ENCODE assay signal across 18 cellular contexts in genomic region chr3:195718477-195718984, GRCh38. TPM values are rescaled to one million over a fixed set of nuclear protein-coding genes. Genes with fewer than 3 reads are reported as not detected.
DNase-seq lines count a peak whose midpoint lies in the region; ATAC-seq, FAIRE-seq and TF ChIP-seq lines count a peak whose summit lies in the region.
"Had no signal": no experiment of that assay in that cellular context is flagged by ENCODE, and none has a peak within 500 bp of the region (broad histone marks: within the 10 kb centered on the region; RNA-seq: fewer than 3 reads in every experiment).

No MANE protein-coding gene starts in this region.

- H3K36me3 ChIP-seq in right lobe of liver (peaks cover 0 to 11% (median 0%) of the 10 kb centered on the region in 4 donors), HepG2 (replicated peaks in 1 of 2; ENCODE audit: control insufficient read depth in 1 of 2, insufficient read depth in 2 of 2, low read length in 2 of 2) (no peaks in the 10 kb centered on the region), K562 (ENCODE audit: control insufficient read depth, insufficient read depth, low read length) (no peaks in the 10 kb centered on the region), BE2C (no peaks in the 10 kb centered on the region)
- H3K36me3 ChIP-seq: HAP-1, SJCRH30 had no signal

- peak overlapping the region; percentile 30 for H3K27ac Mint-ChIP-seq in mesothelial cell of epicardium
- H3K27ac Mint-ChIP-seq in type B pancreatic cell: peak overlapping the region; percentile 100

- no peak for ATAC-seq in right lobe of liver
- no peak for ATAC-seq in HepG2
- ATAC-seq in K562: no peak

- H3K4me2 ChIP-seq in HepG2 (ENCODE audit: low read depth, low read length): no peak overlapping the region
- H3K4me2 ChIP-seq in K562 (ENCODE audit: insufficient read depth, low read length): no peak overlapping the region
- H3K4me2 ChIP-seq: BLaER1 treated with 17β-estradiol and CSF1 and Interleukin-3, amounts not matched to agents 10 nM and 100 nM had no signal

- H3K4me1 Mint-ChIP-seq in mesothelial cell of epicardium: peaks cover 19% of the 10 kb centered on the region
- H3K4me1 Mint-ChIP-seq in type B pancreatic cell (ENCODE audit: unreplicated experiment): peaks cover 23% of the 10 kb centered on the region

- H3K27ac ChIP-seq in right lobe of liver (peak overlapping the region in 1 of 3 donors; percentile 2), HepG2 (ENCODE audit: extremely low read length, insufficient read depth, low read length) (no peak overlapping the region), K562 (ENCODE audit: extremely low read depth, low read depth, low read length) (no peak overlapping the region)
- H3K27ac ChIP-seq: BLaER1 treated with 17β-estradiol and CSF1 and Interleukin-3, amounts not matched to agents 10 nM and 100 nM; RWPE1; SJCRH30 had no signal

- intact Hi-C loops in right lobe of liver (cut with DNase I) (no loop called here), HepG2 (cut with micrococcal nuclease; ENCODE audit: unreplicated experiment) (no loop called here), K562 (cut with micrococcal nuclease) (loop anchor here (10.0 kb wide), 2 partner anchors 174 to 476 kb away; partner anchors contain the start of gene PPP1R2)

- H3K9me3 ChIP-seq in right lobe of liver (no peaks in the 10 kb centered on the region), HepG2 (ENCODE audit: low read length) (no peaks in the 10 kb centered on the region), K562 (replicated peaks; ENCODE audit: control insufficient read depth, insufficient read depth, low read depth, low read length) (no peaks in the 10 kb centered on the region), BE2C (no peaks in the 10 kb centered on the region)
- H3K9me3 ChIP-seq: SJCRH30 had no signal

- H3K4me1 ChIP-seq in right lobe of liver (peaks cover 0 to 19% (median 4%) of the 10 kb centered on the region in 4 donors), HepG2 (ENCODE audit: insufficient read depth, low read length) (peaks cover 36% of the 10 kb centered on the region), K562 (replicated peaks in 1 of 2; ENCODE audit: control insufficient read depth in 2 of 2, insufficient read depth in 2 of 2, low read length in 2 of 2) (peaks cover 0 to 5% of the 10 kb centered on the region in 2 experiments; a peak in 3 of 5 replicates), BE2C (no peaks in the 10 kb centered on the region)
- H3K4me1 ChIP-seq: HAP-1, SJCRH30 had no signal

- H3K4me3 Mint-ChIP-seq in mesothelial cell of epicardium (no peak overlapping the region), type B pancreatic cell (peak overlapping the region; percentile 4)

- TF ChIP-seq CTCF in right lobe of liver (IDR thresholded peaks at IDR 0.05) (no peak), HepG2 (CRISPR knock-in tag; IDR thresholded peaks at IDR 0.05) (no peak), K562 (IDR thresholded peaks at IDR 0.05 in 2 of 3, conservative IDR thresholded peaks at IDR 0.05 in 1 of 3; ENCODE audit: insufficient read depth in 2 of 3, low read depth in 1 of 3, low read length in 3 of 3) (no peak), mesothelial cell of epicardium (IDR thresholded peaks at IDR 0.05; ENCODE audit: unreplicated experiment) (no peak), type B pancreatic cell (conservative IDR thresholded peaks at IDR 0.05) (no peak), BE2C (IDR thresholded peaks at IDR 0.05; ENCODE audit: low read depth, low read length) (no peak)

- H3K27me3 Mint-ChIP-seq in mesothelial cell of epicardium (ENCODE audit: low read depth) (no peaks in the 10 kb centered on the region), type B pancreatic cell (no peaks in the 10 kb centered on the region)

- 92% methylated on average over 7 of the region's 7 CpGs for WGBS in right lobe of liver (ENCODE audit: insufficient coverage, low coverage, low lambda C conversion rate, missing lambda C conversion rate)
- WGBS in HepG2 (ENCODE audit: low lambda C conversion rate): 22% methylated on average over 7 of the region's 7 CpGs
- 3% methylated on average over 7 of the region's 7 CpGs for WGBS in K562 (ENCODE audit: insufficient coverage, low coverage, missing lambda C conversion rate)

- FAIRE-seq in HepG2 (lab: Jason Lieb, UNC) (no peak), K562 (lab: Jason Lieb, UNC) (no peak)

- in situ Hi-C loops in HepG2 (cut with HindIII; ENCODE audit: extremely low pct_ligation_motif_present, low pct_unique_long_range_greater_than_20kb) (no loop called here), K562 (cut with MboI) (loop anchor here (5.0 to 25.0 kb wide), 3 partner anchors 101 to 794 kb away; partner anchors contain the start of genes RNF168, SLC51A, SMCO1 and ZDHHC19)

- H3K9me1 ChIP-seq in K562 (ENCODE audit: control insufficient read depth, insufficient read depth, low read length): no peaks in the 10 kb centered on the region

- H3K9me3 Mint-ChIP-seq in mesothelial cell of epicardium (peaks cover 7% of the 10 kb centered on the region), type B pancreatic cell (peaks cover 11% of the 10 kb centered on the region)

- peak in 2 of 3 donors; percentile 2 to 8 for DNase-seq in right lobe of liver
- DNase-seq in HepG2 (ENCODE audit: low spot score): no peak
- DNase-seq in K562 (ENCODE audit: extremely low read depth in 1 of 4, low spot score in 3 of 4): no peak
- no peak for DNase-seq in mesothelial cell of epicardium (ENCODE audit: low spot score in 2 of 2, unreplicated experiment in 2 of 2)
- DNase-seq in type B pancreatic cell (ENCODE audit: extremely low spot score, unreplicated experiment): no peak
- DNase-seq in BE2C: no peak
- DNase-seq in amniotic stem cell (lab: John Stamatoyannopoulos, UW): no peak
- no peak for DNase-seq in T-helper 2 cell
- DNase-seq: DMS153, KBM-7, NCI-H1417 treated with DMSO at 0.1 percent for 48 hours, NCI-H2029, NCI-H2171, NCI-H446 treated with DMSO at 0.1 percent for 48 hours, SJCRH30 had no signal

- BruUV-seq in HepG2 (replicated peaks; lab: Mats Ljungman, UMichigan) (no TSS peak), K562 (replicated peaks; lab: Mats Ljungman, UMichigan) (no TSS peak)

- H2AFZ ChIP-seq in HepG2 (ENCODE audit: low read length) (no peak overlapping the region), K562 (ENCODE audit: low read depth, low read length) (no peak overlapping the region)

- H3K27me3 ChIP-seq in right lobe of liver (no peaks in the 10 kb centered on the region), HepG2 (ENCODE audit: control insufficient read depth in 1 of 2, insufficient read depth in 2 of 2, low read length in 2 of 2) (no peaks in the 10 kb centered on the region; a peak in 1 of 5 replicates), K562 (ENCODE audit: control insufficient read depth in 2 of 2, insufficient read depth in 2 of 2, low read length in 2 of 2) (peaks cover 30 to 40% of the 10 kb centered on the region in 2 experiments), BE2C (peaks cover 9% of the 10 kb centered on the region)
- H3K27me3 ChIP-seq: BLaER1 treated with 17β-estradiol and CSF1 and Interleukin-3, amounts not matched to agents 10 nM and 100 nM had no signal

- TF ChIP-seq RAD21 in HepG2 (CRISPR knock-in tag; IDR thresholded peaks at IDR 0.05) (no peak), K562 (CRISPR knock-in tag; conservative IDR thresholded peaks at IDR 0.05 in 1 of 2, IDR thresholded peaks at IDR 0.05 in 1 of 2) (no peak)

- no peak for TF ChIP-seq POLR2A in right lobe of liver (IDR thresholded peaks at IDR 0.05)
- TF ChIP-seq POLR2A in HepG2 (IDR thresholded peaks at IDR 0.05; ENCODE audit: insufficient read depth in 1 of 2, low read depth in 2 of 2, low read length in 2 of 2): no peak
- TF ChIP-seq POLR2A in K562 (conservative IDR thresholded peaks at IDR 0.05): no peak

- H4K20me1 ChIP-seq in HepG2 (ENCODE audit: insufficient read depth, low read length) (no peaks in the 10 kb centered on the region), K562 (replicated peaks; ENCODE audit: control insufficient read depth, insufficient read depth, low read length) (no peaks in the 10 kb centered on the region; the same call in 1 of the 2 replicates)
- H4K20me1 ChIP-seq: BLaER1 treated with 17β-estradiol and CSF1 and Interleukin-3, amounts not matched to agents 10 nM and 100 nM had no signal

- H3K4me3 ChIP-seq in right lobe of liver: no peak overlapping the region
- no peak overlapping the region for H3K4me3 ChIP-seq in HepG2 (replicated peaks in 1 of 3; ENCODE audit: insufficient read depth in 1 of 3, low read depth in 2 of 3, low read length in 3 of 3)
- no peak overlapping the region for H3K4me3 ChIP-seq in K562
- no peak overlapping the region for H3K4me3 ChIP-seq in BE2C (ENCODE audit: low read depth, low read length)
- H3K4me3 ChIP-seq: BLaER1 treated with 17β-estradiol and CSF1 and Interleukin-3, amounts not matched to agents 10 nM and 100 nM; HAP-1; SJCRH30 had no signal

- CTCF ChIA-PET in HepG2 (lab: Yijun Ruan, JAX; ENCODE audit: low intra/inter-chr PET ratio, low total read pairs): interaction anchor here (0.6 kb wide), 1 partner anchor 824 kb away, joined by 3 read pairs; no protein-coding TSS in a partner anchor
- CTCF ChIA-PET in K562 (lab: Yijun Ruan, JAX; ENCODE audit: low intra/inter-chr PET ratio): no interaction called here

- peaks cover 16% of the 10 kb centered on the region for H3K36me3 Mint-ChIP-seq in mesothelial cell of epicardium
- peaks cover 17% of the 10 kb centered on the region for H3K36me3 Mint-ChIP-seq in type B pancreatic cell

- POLR2A ChIA-PET in HepG2 (lab: Yijun Ruan, JAX): no interaction called here
- POLR2A ChIA-PET in K562 (lab: Yijun Ruan, JAX): interaction anchor here (0.6 to 3.2 kb wide), 10 partner anchors 9 to 197 kb away, joined by 3 to 24 read pairs (median 4); no protein-coding TSS in a partner anchor

- H3K79me2 ChIP-seq in HepG2 (ENCODE audit: insufficient read depth, low read length) (no peaks in the 10 kb centered on the region), K562 (ENCODE audit: control insufficient read depth, insufficient read depth, low read length) (no peaks in the 10 kb centered on the region)

- TF ChIP-seq EP300 in HepG2 (IDR thresholded peaks at IDR 0.05; ENCODE audit: low read depth in 2 of 2, low read length in 2 of 2): no peak
- TF ChIP-seq EP300 in HepG2 (CRISPR knock-in tag; IDR thresholded peaks at IDR 0.05; ENCODE audit: borderline replicate concordance): no peak
- TF ChIP-seq EP300 in K562 (IDR thresholded peaks at IDR 0.05; ENCODE audit: low read length): no peak

- H3K9ac ChIP-seq in HepG2 (ENCODE audit: insufficient read depth, low read depth, low read length): no peak overlapping the region
- no peak overlapping the region; a peak in 1 of 4 replicates for H3K9ac ChIP-seq in K562 (ENCODE audit: insufficient read depth in 1 of 2, low read depth in 2 of 2, low read length in 2 of 2)
- H3K9ac ChIP-seq: BLaER1 treated with 17β-estradiol and CSF1 and Interleukin-3, amounts not matched to agents 10 nM and 100 nM had no signal

RNA-seq across cellular contexts. Expression of gene MUC20, which starts 2.2 kb away (rescaled TPM):
- 10 to 100 TPM in 4 of 6 experiments, 1 to 10 TPM in 2; 1.9 to 40.7 (median 22.6) TPM for total RNA-seq in right lobe of liver
- 0.24 TPM in 1 of 2 replicates, not detected in the other for total RNA-seq in HepG2 (2016; rRNA removed; fragmentation: Illumina TruSeq; extraction: Trizol)
- not detected in 2 replicates for total RNA-seq in HepG2 (2016; cell fraction: cytosol; rRNA removed; fragmentation: Illumina TruSeq; extraction: Trizol; ENCODE audit: low read depth)
- 0.09 TPM in 1 of 2 replicates, not detected in the other for total RNA-seq in HepG2 (2016; cell fraction: insoluble cytoplasmic fraction; rRNA removed; fragmentation: Illumina TruSeq; extraction: Trizol)
- not detected in 2 replicates for total RNA-seq in HepG2 (2016; cell fraction: membrane; rRNA removed; fragmentation: Illumina TruSeq; extraction: Trizol)
- total RNA-seq in HepG2 (2016; cell fraction: nucleus; rRNA removed; fragmentation: Illumina TruSeq; extraction: Trizol): 0.34 TPM in 1 of 2 replicates, not detected in the other
- 0.83 and 1.2 TPM in 2 replicates for polyA plus RNA-seq in HepG2 (2011; rRNA removed)
- polyA plus RNA-seq in HepG2 (2011; cell fraction: cytosol; rRNA removed): 0.35 and 0.39 TPM in 2 replicates
- 4.6 and 6.0 TPM in 2 replicates for polyA plus RNA-seq in HepG2 (2011; cell fraction: nucleus; rRNA removed)
- polyA plus RNA-seq in HepG2 (2012): 1.5 and 1.9 TPM in 2 replicates
- 0.11 TPM in 1 of 2 replicates, not detected in the other for polyA plus RNA-seq in HepG2 (2016; cell fraction: cytosol; fragmentation: Illumina TruSeq; extraction: Trizol; ENCODE audit: low read depth)
- 0.23 TPM in 1 of 2 replicates, not detected in the other for polyA plus RNA-seq in HepG2 (2016; cell fraction: insoluble cytoplasmic fraction; fragmentation: Illumina TruSeq; extraction: Trizol; ENCODE audit: low read depth)
- polyA plus RNA-seq in HepG2 (2016; cell fraction: membrane; fragmentation: Illumina TruSeq; extraction: Trizol; ENCODE audit: low read depth): 0.16 and 0.24 TPM in 2 replicates
- polyA plus RNA-seq in HepG2 (2016; cell fraction: nucleus; fragmentation: Illumina TruSeq; extraction: Trizol; ENCODE audit: insufficient read depth, low read depth): 0.79 and 1.7 TPM in 2 replicates
- 0.23 and 0.48 TPM in 2 replicates for polyA minus RNA-seq in HepG2 (2011; rRNA and poly(A)+ RNA removed; ENCODE audit: low replicate concordance)
- polyA minus RNA-seq in HepG2 (2011; cell fraction: cytosol; rRNA and poly(A)+ RNA removed): not detected in 2 replicates
- 1.2 TPM in 1 of 2 replicates, not detected in the other for polyA minus RNA-seq in HepG2 (2011; cell fraction: nucleus; rRNA and poly(A)+ RNA removed)
- total RNA-seq in K562 (2011; cell fraction: chromatin; rRNA removed; ENCODE audit: low replicate concordance): 0.51 and 0.63 TPM in 2 replicates
- total RNA-seq in K562 (2011; cell fraction: nucleolus; rRNA removed): 0.17 and 0.39 TPM in 2 replicates
- not detected in 2 replicates for total RNA-seq in K562 (2011; cell fraction: nucleoplasm; rRNA removed)
- not detected in 2 replicates for total RNA-seq in K562 (2014; rRNA removed)
- not detected in 2 replicates for total RNA-seq in K562 (2014; rRNA removed; fragmentation: Illumina TruSeq; extraction: Trizol)
- total RNA-seq in K562 (2015; rRNA removed; fragmentation: Illumina TruSeq; extraction: Trizol): 0.18 TPM in 1 of 2 replicates, not detected in the other
- 0.16 and 0.25 TPM in 2 replicates for total RNA-seq in K562 (2021)
- 0.11 and 0.15 TPM in 2 replicates for polyA plus RNA-seq in K562 (2011; rRNA removed)
- 0.09 and 0.12 TPM in 2 replicates for polyA plus RNA-seq in K562 (2011; cell fraction: cytosol; rRNA removed)
- polyA plus RNA-seq in K562 (2011; cell fraction: nucleus; rRNA removed): 0.41 and 0.63 TPM in 2 replicates
- 0.22 and 1.2 TPM in 2 replicates for polyA plus RNA-seq in K562 (2012)
- 0.15 and 0.44 TPM in 2 replicates for polyA plus RNA-seq in K562 (2014; fragmentation: Illumina TruSeq; extraction: Trizol)
- polyA plus RNA-seq in K562 (2014; fragmentation: Nextera tagmentation; extraction: Ambion mirVana): under 1 TPM in 1 of 2 experiments, not detected in 1; 0.03 TPM
- 0.22 and 0.23 TPM in 2 replicates for polyA plus RNA-seq in K562 (2014; rRNA removed)
- polyA minus RNA-seq in K562 (2011; rRNA and poly(A)+ RNA removed): not detected in 2 replicates
- not detected in 2 replicates for polyA minus RNA-seq in K562 (2011; cell fraction: cytosol; rRNA and poly(A)+ RNA removed)
- polyA minus RNA-seq in K562 (2011; cell fraction: nucleus; rRNA and poly(A)+ RNA removed): not detected in 2 replicates
- 8.7 to 11.7 TPM (median 9.4 TPM) in 3 replicates for total RNA-seq in mesothelial cell of epicardium
- total RNA-seq in type B pancreatic cell (ENCODE audit: low replicate concordance): 19.7 and 20.0 TPM in 2 replicates
- not detected for polyA plus RNA-seq in BE2C (2012; ENCODE audit: insufficient read depth, insufficient read length, low read depth)
- total RNA-seq: SJCRH30 had no signal

Comparison
In these comparisons a context has a peak if more than half of its experiments do, and no peak if none do; other contexts are left out.
1. DNase-seq: peak in right lobe of liver (2 of 3); none in HepG2 (single experiment), K562 (0 of 4), mesothelial cell of epicardium (0 of 2), type B pancreatic cell (single experiment), BE2C (single experiment), amniotic stem cell (single experiment) and T-helper 2 cell (0 of 5).